1 cellular context compared by ENCODE assay signal in genomic region chr2:172889767-172890430, GRCh38.
TF ChIP-seq lines count a peak whose summit lies in the region.

No MANE protein-coding gene starts in this region.

TF ChIP-seq in SK-N-SH, 30 proteins besides CTCF, POLR2A, EP300 and RAD21 (continued from another document):
- TF ChIP-seq MXI1 (IDR thresholded peaks at IDR 0.05; ENCODE audit: low read depth, low read length) = peak; percentile 32; the same call in 1 of the 2 replicates
- TF ChIP-seq PBX3 (IDR thresholded peaks at IDR 0.05) = no peak
- TF ChIP-seq ZBTB33 (IDR thresholded peaks at IDR 0.05; ENCODE audit: borderline replicate concordance, low read depth) = no peak
- TF ChIP-seq GATA2 (CRISPR knock-in tag; IDR thresholded peaks at IDR 0.05) = peak; percentile 39; the same call in 1 of the 2 replicates
- no peak for TF ChIP-seq SMC3 (IDR thresholded peaks at IDR 0.05; ENCODE audit: low read depth, low read length)
- TF ChIP-seq JUND (IDR thresholded peaks at IDR 0.05) = no peak
- no peak for TF ChIP-seq CHD2 (IDR thresholded peaks at IDR 0.05; ENCODE audit: low read length, partially characterized antibody)
- TF ChIP-seq ELF1 (IDR thresholded peaks at IDR 0.05) = no peak
- TF ChIP-seq SIN3A (IDR thresholded peaks at IDR 0.05; ENCODE audit: borderline replicate concordance, low read depth, low read length) = no peak
- TF ChIP-seq USF1 (IDR thresholded peaks at IDR 0.05; ENCODE audit: borderline replicate concordance, low read depth) = no peak
- no peak for TF ChIP-seq GABPA (IDR thresholded peaks at IDR 0.05; ENCODE audit: low read depth)
- TF ChIP-seq POLR2AphosphoS5 (IDR thresholded peaks at IDR 0.05; ENCODE audit: low read depth, low read length) = no peak
- no peak for TF ChIP-seq NRF1 (IDR thresholded peaks at IDR 0.05; ENCODE audit: low read depth, low read length)
- no peak for TF ChIP-seq FOXJ3 (CRISPR knock-in tag; IDR thresholded peaks at IDR 0.05)
- TF ChIP-seq RCOR1 (IDR thresholded peaks at IDR 0.05; ENCODE audit: low read length) = no peak
- no peak for TF ChIP-seq EZH2phosphoT487 (IDR thresholded peaks at IDR 0.05; ENCODE audit: borderline replicate concordance, low read depth)
